ENCODE assay signal across 1 cellular context in the genomic region with DNA sequence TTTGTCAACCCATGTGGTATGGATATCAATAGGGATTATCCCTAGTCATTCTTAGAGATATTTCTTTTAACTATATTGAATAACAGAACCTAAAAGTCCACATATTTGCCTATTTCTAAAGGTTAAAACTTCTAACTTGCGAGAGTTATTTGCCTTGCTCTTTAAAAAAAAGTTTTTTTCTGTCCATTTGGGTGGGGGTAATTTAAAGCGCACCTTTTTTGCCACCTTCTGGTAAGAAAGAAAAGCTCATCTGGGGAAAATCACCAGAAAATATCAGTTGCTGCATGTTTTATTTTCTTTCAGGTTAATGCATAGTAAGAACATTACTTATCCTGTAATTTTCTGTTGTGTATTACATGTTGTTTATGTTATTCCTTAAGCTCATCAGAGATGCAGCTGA.
TF ChIP-seq lines count a peak whose summit lies in the region.

No MANE protein-coding gene starts in this region.

TF ChIP-seq in H1, 55 proteins besides CTCF, POLR2A, EP300 and RAD21 (continued from another document):
- TF ChIP-seq FOSL1 (IDR thresholded peaks at IDR 0.05; ENCODE audit: insufficient read depth, low read depth, low read length) (no peak), SAP30 (IDR thresholded peaks at IDR 0.05; ENCODE audit: insufficient read depth, insufficient replicate concordance, low read length) (no peak), TAF1 (IDR thresholded peaks at IDR 0.05; ENCODE audit: low read depth, low read length) (no peak), JUND (IDR thresholded peaks at IDR 0.05; ENCODE audit: low read length) (no peak), SIX5 (IDR thresholded peaks at IDR 0.05; ENCODE audit: low read depth, low read length) (no peak)
- TF ChIP-seq, protein P1, sequence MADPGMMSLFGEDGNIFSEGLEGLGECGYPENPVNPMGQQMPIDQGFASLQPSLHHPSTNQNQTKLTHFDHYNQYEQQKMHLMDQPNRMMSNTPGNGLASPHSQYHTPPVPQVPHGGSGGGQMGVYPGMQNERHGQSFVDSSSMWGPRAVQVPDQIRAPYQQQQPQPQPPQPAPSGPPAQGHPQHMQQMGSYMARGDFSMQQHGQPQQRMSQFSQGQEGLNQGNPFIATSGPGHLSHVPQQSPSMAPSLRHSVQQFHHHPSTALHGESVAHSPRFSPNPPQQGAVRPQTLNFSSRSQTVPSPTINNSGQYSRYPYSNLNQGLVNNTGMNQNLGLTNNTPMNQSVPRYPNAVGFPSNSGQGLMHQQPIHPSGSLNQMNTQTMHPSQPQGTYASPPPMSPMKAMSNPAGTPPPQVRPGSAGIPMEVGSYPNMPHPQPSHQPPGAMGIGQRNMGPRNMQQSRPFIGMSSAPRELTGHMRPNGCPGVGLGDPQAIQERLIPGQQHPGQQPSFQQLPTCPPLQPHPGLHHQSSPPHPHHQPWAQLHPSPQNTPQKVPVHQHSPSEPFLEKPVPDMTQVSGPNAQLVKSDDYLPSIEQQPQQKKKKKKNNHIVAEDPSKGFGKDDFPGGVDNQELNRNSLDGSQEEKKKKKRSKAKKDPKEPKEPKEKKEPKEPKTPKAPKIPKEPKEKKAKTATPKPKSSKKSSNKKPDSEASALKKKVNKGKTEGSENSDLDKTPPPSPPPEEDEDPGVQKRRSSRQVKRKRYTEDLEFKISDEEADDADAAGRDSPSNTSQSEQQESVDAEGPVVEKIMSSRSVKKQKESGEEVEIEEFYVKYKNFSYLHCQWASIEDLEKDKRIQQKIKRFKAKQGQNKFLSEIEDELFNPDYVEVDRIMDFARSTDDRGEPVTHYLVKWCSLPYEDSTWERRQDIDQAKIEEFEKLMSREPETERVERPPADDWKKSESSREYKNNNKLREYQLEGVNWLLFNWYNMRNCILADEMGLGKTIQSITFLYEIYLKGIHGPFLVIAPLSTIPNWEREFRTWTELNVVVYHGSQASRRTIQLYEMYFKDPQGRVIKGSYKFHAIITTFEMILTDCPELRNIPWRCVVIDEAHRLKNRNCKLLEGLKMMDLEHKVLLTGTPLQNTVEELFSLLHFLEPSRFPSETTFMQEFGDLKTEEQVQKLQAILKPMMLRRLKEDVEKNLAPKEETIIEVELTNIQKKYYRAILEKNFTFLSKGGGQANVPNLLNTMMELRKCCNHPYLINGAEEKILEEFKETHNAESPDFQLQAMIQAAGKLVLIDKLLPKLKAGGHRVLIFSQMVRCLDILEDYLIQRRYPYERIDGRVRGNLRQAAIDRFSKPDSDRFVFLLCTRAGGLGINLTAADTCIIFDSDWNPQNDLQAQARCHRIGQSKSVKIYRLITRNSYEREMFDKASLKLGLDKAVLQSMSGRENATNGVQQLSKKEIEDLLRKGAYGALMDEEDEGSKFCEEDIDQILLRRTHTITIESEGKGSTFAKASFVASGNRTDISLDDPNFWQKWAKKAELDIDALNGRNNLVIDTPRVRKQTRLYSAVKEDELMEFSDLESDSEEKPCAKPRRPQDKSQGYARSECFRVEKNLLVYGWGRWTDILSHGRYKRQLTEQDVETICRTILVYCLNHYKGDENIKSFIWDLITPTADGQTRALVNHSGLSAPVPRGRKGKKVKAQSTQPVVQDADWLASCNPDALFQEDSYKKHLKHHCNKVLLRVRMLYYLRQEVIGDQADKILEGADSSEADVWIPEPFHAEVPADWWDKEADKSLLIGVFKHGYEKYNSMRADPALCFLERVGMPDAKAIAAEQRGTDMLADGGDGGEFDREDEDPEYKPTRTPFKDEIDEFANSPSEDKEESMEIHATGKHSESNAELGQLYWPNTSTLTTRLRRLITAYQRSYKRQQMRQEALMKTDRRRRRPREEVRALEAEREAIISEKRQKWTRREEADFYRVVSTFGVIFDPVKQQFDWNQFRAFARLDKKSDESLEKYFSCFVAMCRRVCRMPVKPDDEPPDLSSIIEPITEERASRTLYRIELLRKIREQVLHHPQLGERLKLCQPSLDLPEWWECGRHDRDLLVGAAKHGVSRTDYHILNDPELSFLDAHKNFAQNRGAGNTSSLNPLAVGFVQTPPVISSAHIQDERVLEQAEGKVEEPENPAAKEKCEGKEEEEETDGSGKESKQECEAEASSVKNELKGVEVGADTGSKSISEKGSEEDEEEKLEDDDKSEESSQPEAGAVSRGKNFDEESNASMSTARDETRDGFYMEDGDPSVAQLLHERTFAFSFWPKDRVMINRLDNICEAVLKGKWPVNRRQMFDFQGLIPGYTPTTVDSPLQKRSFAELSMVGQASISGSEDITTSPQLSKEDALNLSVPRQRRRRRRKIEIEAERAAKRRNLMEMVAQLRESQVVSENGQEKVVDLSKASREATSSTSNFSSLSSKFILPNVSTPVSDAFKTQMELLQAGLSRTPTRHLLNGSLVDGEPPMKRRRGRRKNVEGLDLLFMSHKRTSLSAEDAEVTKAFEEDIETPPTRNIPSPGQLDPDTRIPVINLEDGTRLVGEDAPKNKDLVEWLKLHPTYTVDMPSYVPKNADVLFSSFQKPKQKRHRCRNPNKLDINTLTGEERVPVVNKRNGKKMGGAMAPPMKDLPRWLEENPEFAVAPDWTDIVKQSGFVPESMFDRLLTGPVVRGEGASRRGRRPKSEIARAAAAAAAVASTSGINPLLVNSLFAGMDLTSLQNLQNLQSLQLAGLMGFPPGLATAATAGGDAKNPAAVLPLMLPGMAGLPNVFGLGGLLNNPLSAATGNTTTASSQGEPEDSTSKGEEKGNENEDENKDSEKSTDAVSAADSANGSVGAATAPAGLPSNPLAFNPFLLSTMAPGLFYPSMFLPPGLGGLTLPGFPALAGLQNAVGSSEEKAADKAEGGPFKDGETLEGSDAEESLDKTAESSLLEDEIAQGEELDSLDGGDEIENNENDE (IDR thresholded peaks at IDR 0.05; ENCODE audit: insufficient replicate concordance, low read length) = no peak
